11 cellular contexts compared by ENCODE assay signal in genomic region chr7:69198250-69198649, GRCh38.
"Had no signal": no experiment of that assay in that cellular context is flagged by ENCODE, and none has a peak within 500 bp of the region (broad histone marks: within the 10 kb centered on the region; RNA-seq: fewer than 3 reads in every experiment).

No MANE protein-coding gene starts in this region.

- H3K4me3 Mint-ChIP-seq: GM23338, H9, HFFc6, IgD-negative memory B cell had no signal

- H3K9ac ChIP-seq: KMS-11 had no signal

- H3K27ac ChIP-seq: HL-60, KMS-11 had no signal

- FAIRE-seq: H1, H54, HepG2 had no signal

- H3K4me1 Mint-ChIP-seq: GM23338, H9 had no signal

- H3K36me3 Mint-ChIP-seq: IgD-negative memory B cell had no signal

- H3K27ac Mint-ChIP-seq: GM23338, H9, HFFc6 had no signal

- DNase-seq: H9, HCEC 1CT, HFFc6, Karpas-422 had no signal

- H3K4me3 ChIP-seq: GM23338 had no signal

- ATAC-seq: GM23338, HepG2 had no signal

- H3K27me3 Mint-ChIP-seq: IgD-negative memory B cell had no signal
